In the genomic region with DNA sequence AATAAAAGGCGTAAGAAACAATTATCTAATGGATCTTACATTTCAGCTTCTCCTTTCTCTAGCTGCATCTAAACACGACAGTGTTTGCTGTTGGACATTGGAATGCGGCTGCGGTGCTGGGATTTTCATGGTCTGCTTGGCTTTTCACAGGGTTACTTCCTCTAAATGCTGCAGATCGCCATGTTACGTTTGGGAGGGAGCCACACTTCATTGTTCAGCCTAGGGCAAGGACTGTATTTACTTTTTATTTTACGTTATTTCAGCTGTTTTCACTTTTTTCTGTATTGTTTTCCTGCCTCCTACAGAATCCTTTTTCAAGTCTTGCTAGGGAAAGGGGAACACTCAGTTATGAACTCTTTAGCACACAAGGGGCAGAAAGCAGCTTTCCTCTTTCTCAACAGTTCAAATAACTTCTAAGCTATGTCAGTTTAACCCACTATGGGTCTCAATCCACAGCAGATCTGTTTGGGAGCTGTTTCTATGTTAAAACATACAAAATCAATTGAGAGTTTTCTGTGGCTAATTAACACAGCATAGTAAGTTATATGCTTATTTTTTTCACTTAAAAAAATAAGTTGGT, we compare ENCODE assay signal across 12 cellular contexts.
A peak's percentile ranks its signal among the peaks of the same experiment; 100 is the strongest.
DNase-seq lines count a peak whose midpoint lies in the region; ATAC-seq, FAIRE-seq and TF ChIP-seq lines count a peak whose summit lies in the region.
"Had no signal": no experiment of that assay in that cellular context is flagged by ENCODE, and none has a peak within 500 bp of the region (broad histone marks: within the 10 kb centered on the region; RNA-seq: fewer than 3 reads in every experiment).

No MANE protein-coding gene starts in this region.

- no peak overlapping the region for H3K27ac Mint-ChIP-seq in CD8-positive, alpha-beta T cell
- H3K27ac Mint-ChIP-seq: T-helper 2 cell treated with Interferon-gamma antibody and Interleukin-4, amounts not matched to agents 5 μg/mL and 100 μg/mL, for 36 hours had no signal

- TF ChIP-seq CTCF in CD8-positive, alpha-beta T cell (IDR thresholded peaks at IDR 0.05) = no peak

- DNase-seq in Karpas-422 (no peak), dedifferentiated amniotic fluid mesenchymal stem cell (ENCODE audit: extremely low spot score) (peak; percentile 15), small intestine (no peak)
- DNase-seq in CD8-positive, alpha-beta T cell = no peak
- DNase-seq: CD4-positive, alpha-beta memory T cell had no signal

- H3K36me3 Mint-ChIP-seq in CD8-positive, alpha-beta T cell = no peaks in the 10 kb centered on the region

- H3K27ac ChIP-seq in Karpas-422 (ENCODE audit: low read length) (peak overlapping the region; percentile 97), layer of hippocampus (ENCODE audit: low read depth, low read length) (peak overlapping the region; percentile 50), small intestine (ENCODE audit: low read depth in 1 of 2, low read length in 1 of 2) (peak overlapping the region in 1 of 2 donors; percentile 22)
- no peak overlapping the region for H3K27ac ChIP-seq in CD8-positive, alpha-beta T cell (ENCODE audit: low read depth, low read length)
- H3K27ac ChIP-seq: KMS-11 had no signal

- intact Hi-C loops in CD8-positive, alpha-beta T cell (cut with DNase I, micrococcal nuclease) = no loop called here

- 64 to 91% (median 91%) methylated on average over 7 of the region's 7 CpGs for WGBS in small intestine, 3 donors

- H3K4me1 Mint-ChIP-seq in CD8-positive, alpha-beta T cell (ENCODE audit: low read depth) = no peaks in the 10 kb centered on the region
- H3K4me1 Mint-ChIP-seq: CD4-positive, alpha-beta memory T cell had no signal

- no peaks in the 10 kb centered on the region for H3K9me3 Mint-ChIP-seq in CD8-positive, alpha-beta T cell
- H3K9me3 Mint-ChIP-seq: T-helper 2 cell treated with Interferon-gamma antibody and Interleukin-4, amounts not matched to agents 5 μg/mL and 100 μg/mL, for 36 hours had no signal

- CTCF ChIA-PET in CD8-positive, alpha-beta T cell (lab: Charles Lee) = no interaction called here

- peaks cover 75% of the 10 kb centered on the region for H3K79me2 ChIP-seq in Karpas-422 (ENCODE audit: low read length)

- no peak overlapping the region for H3K4me3 Mint-ChIP-seq in CD8-positive, alpha-beta T cell
- H3K4me3 Mint-ChIP-seq: CD4-positive, alpha-beta memory T cell; T-helper 2 cell treated with Interferon-gamma antibody and Interleukin-4, amounts not matched to agents 5 μg/mL and 100 μg/mL, for 36 hours had no signal

- no peaks in the 10 kb centered on the region for H3K9me2 ChIP-seq in Karpas-422 (replicated peaks; ENCODE audit: insufficient read depth, low read length)

- ATAC-seq in HG03457 (IDR thresholded peaks at IDR 0.05; ENCODE audit: unreplicated experiment) (no peak), GM21381 (IDR thresholded peaks at IDR 0.05; ENCODE audit: unreplicated experiment) (no peak), GM18867 (IDR thresholded peaks at IDR 0.05; ENCODE audit: unreplicated experiment) (no peak)
- ATAC-seq in CD8-positive, alpha-beta T cell = no peak

- peak; percentile 36 for FAIRE-seq in small intestine (lab: Jason Lieb, UNC)
- FAIRE-seq: GM12892 had no signal

- peaks cover 62% of the 10 kb centered on the region for H3K4me1 ChIP-seq in Karpas-422 (ENCODE audit: low read length)
- no peaks in the 10 kb centered on the region for H3K4me1 ChIP-seq in small intestine (ENCODE audit: control insufficient read depth in 2 of 2, insufficient read depth in 1 of 2, low read depth in 1 of 2, low read length in 1 of 2)
- no peaks in the 10 kb centered on the region for H3K4me1 ChIP-seq in CD8-positive, alpha-beta T cell (ENCODE audit: insufficient read depth, low read length)

- H3K27me3 ChIP-seq in Karpas-422 (ENCODE audit: low read length) (no peaks in the 10 kb centered on the region), layer of hippocampus (ENCODE audit: control insufficient read depth, insufficient read depth, low read length) (no peaks in the 10 kb centered on the region), small intestine (ENCODE audit: control insufficient read depth in 2 of 2, insufficient read depth in 2 of 2, low read length in 2 of 2) (no peaks in the 10 kb centered on the region)
- no peaks in the 10 kb centered on the region for H3K27me3 ChIP-seq in CD8-positive, alpha-beta T cell (ENCODE audit: insufficient read depth, low read length)

- no peak overlapping the region for H2AFZ ChIP-seq in Karpas-422 (ENCODE audit: low read length)

- peak overlapping the region; percentile 78 for H3K4me2 ChIP-seq in Karpas-422 (ENCODE audit: low read depth, low read length, poor library complexity, severe bottlenecking)
- H3K4me2 ChIP-seq: KMS-11 had no signal

- POLR2A ChIA-PET in CD8-positive, alpha-beta T cell (lab: Charles Lee) = interaction anchor here (0.5 to 0.6 kb wide), 2 partner anchors 398 to 774 kb away, joined by 3 read pairs; no protein-coding TSS in a partner anchor

- no peaks in the 10 kb centered on the region for H4K20me1 ChIP-seq in Karpas-422 (ENCODE audit: insufficient read depth, low read depth, low read length)

- H3K36me3 ChIP-seq in Karpas-422 (ENCODE audit: insufficient read depth, low read length) (peaks cover 47% of the 10 kb centered on the region), small intestine (ENCODE audit: control insufficient read depth in 2 of 2, insufficient read depth in 2 of 2, low read length in 2 of 2) (peaks cover 0 to 5% of the 10 kb centered on the region in 2 donors)
- H3K36me3 ChIP-seq in CD8-positive, alpha-beta T cell (ENCODE audit: insufficient read depth, low read length) = no peaks in the 10 kb centered on the region

- H3K9me3 ChIP-seq in Karpas-422 (ENCODE audit: low read length) = no peaks in the 10 kb centered on the region
- no peaks in the 10 kb centered on the region for H3K9me3 ChIP-seq in small intestine (ENCODE audit: control insufficient read depth, low read depth)
- no peaks in the 10 kb centered on the region for H3K9me3 ChIP-seq in CD8-positive, alpha-beta T cell (ENCODE audit: low read length)

- H3K4me3 ChIP-seq in Karpas-422 (ENCODE audit: low read length) (peak overlapping the region; percentile 55), small intestine (ENCODE audit: low read depth in 1 of 2, low read length in 2 of 2) (no peak overlapping the region)
- H3K4me3 ChIP-seq in CD8-positive, alpha-beta T cell (ENCODE audit: low read depth, low read length) = no peak overlapping the region

- peak overlapping the region; percentile 67 for H3K9ac ChIP-seq in Karpas-422 (ENCODE audit: low read length)
- H3K9ac ChIP-seq: KMS-11 had no signal

- no peaks in the 10 kb centered on the region for H3K27me3 Mint-ChIP-seq in CD8-positive, alpha-beta T cell (ENCODE audit: low read depth)
